10 cellular contexts compared by ENCODE assay signal in the genomic region with DNA sequence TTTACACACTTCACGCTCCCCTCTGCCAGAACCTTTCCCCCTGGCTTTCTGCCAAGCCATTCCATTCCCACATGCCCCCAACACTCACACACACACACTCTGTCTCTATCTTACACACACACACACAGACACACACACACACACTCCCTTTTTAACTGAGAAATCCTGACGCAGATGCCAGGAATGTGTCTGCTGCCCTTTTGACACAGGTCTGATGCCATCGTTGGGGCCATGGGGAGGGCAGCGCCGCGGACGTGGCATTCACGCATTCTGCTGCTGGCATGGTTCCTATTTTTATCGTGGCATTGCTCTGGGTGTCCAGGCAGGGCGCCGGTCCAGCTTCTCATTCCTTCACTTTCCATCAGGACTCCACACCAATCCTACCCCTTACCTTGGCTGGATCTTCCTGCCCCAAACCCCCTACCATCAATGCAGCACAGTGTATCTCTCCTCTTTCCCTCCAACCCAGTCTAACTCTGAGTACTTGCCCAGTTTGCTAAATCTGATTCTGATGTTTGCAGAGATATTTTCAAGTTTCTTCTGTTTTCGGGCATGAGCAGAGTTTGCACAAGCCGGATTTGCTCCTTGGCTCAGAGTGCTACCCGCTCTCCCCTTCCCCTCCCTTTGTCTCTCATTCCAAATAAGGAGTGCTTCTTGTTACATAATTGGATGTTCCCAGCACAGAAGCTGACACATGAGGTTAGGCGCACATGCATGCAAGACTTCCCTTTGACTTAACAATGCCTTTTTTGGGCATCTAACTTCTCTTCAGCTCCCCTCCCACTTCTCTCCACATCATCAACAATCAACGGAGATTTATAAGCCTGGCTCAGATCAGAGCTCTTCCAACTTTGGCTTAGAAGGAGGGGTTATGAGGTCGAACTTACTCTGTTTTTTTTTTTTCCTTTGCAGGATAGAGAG. TPM values are rescaled to one million over a fixed set of nuclear protein-coding genes. Genes with fewer than 3 reads are reported as not detected.
DNase-seq lines count a peak whose midpoint lies in the region; ATAC-seq and TF ChIP-seq lines count a peak whose summit lies in the region.
"Had no signal": no experiment of that assay in that cellular context is flagged by ENCODE, and none has a peak within 500 bp of the region (broad histone marks: within the 10 kb centered on the region; RNA-seq: fewer than 3 reads in every experiment).

No MANE protein-coding gene starts in this region.

- intact Hi-C loops in Calu3 (cut with micrococcal nuclease; ENCODE audit: unreplicated experiment) (no loop called here), heart left ventricle (cut with DNase I) (loop anchor here in 6 of 10 donors (2.0 to 10.0 kb wide), 4 partner anchors 33 to 683 kb away; no protein-coding TSS in a partner anchor)

- H3K36me3 Mint-ChIP-seq in Calu3 (ENCODE audit: insufficient read depth, unreplicated experiment) (peaks cover 23% of the 10 kb centered on the region), endodermal cell (ENCODE audit: low read depth) (peaks cover 63% of the 10 kb centered on the region)

- H3K27me3 Mint-ChIP-seq in Calu3 (ENCODE audit: unreplicated experiment) (no peaks in the 10 kb centered on the region), endodermal cell (ENCODE audit: insufficient read depth) (no peaks in the 10 kb centered on the region)

- DNase-seq in Calu3 (peak; percentile 77), adipocyte (ENCODE audit: low read depth) (no peak), heart left ventricle (peak; percentile 77 to 91 (median 83)), renal cortical epithelial cell (ENCODE audit: low read depth) (peak; percentile 85), SW 1271 (lab: John Stamatoyannopoulos, UW) (no peak), iPS-NIHi7 (ENCODE audit: extremely low spot score) (no peak), endodermal cell (no peak)
- DNase-seq: activated T-cell treated with anti-CD3 and anti-CD28 coated beads for 4 hours, natural killer cell had no signal

- H3K9ac ChIP-seq in adipocyte (ENCODE audit: low read length) (peak overlapping the region; percentile 57), endodermal cell (ENCODE audit: extremely low read depth, low read length, poor library complexity, severe bottlenecking) (no peak overlapping the region)

- H3K4me1 ChIP-seq in adipocyte (ENCODE audit: control insufficient read depth, insufficient read depth, low read length), result peaks cover 29% of the 10 kb centered on the region
- H3K4me1 ChIP-seq in heart left ventricle, result peaks cover 0 to 49% (median 20%) of the 10 kb centered on the region in 12 donors
- H3K4me1 ChIP-seq in endodermal cell (ENCODE audit: control insufficient read depth, insufficient read depth, low read length), result peaks cover 9% of the 10 kb centered on the region

- H3K9me3 Mint-ChIP-seq in Calu3 (ENCODE audit: low read depth, unreplicated experiment) (no peaks in the 10 kb centered on the region), endodermal cell (no peaks in the 10 kb centered on the region)
- H3K9me3 Mint-ChIP-seq: natural killer cell had no signal

- H3K36me3 ChIP-seq in adipocyte (ENCODE audit: control insufficient read depth, insufficient read depth, low read length, severe bottlenecking), result peaks cover 89% of the 10 kb centered on the region
- H3K36me3 ChIP-seq in heart left ventricle, result peaks cover 0 to 100% (median 86%) of the 10 kb centered on the region in 9 donors
- H3K36me3 ChIP-seq in endodermal cell (ENCODE audit: control insufficient read depth, insufficient read depth, low read length), result peaks cover 69% of the 10 kb centered on the region

- H3K27me3 ChIP-seq in adipocyte (replicated peaks; ENCODE audit: control insufficient read depth, insufficient read depth, low read length), result no peaks in the 10 kb centered on the region
- no peaks in the 10 kb centered on the region for H3K27me3 ChIP-seq in heart left ventricle
- H3K27me3 ChIP-seq in endodermal cell (ENCODE audit: control insufficient read depth, insufficient read depth, low read length, poor library complexity, severe bottlenecking), result no peaks in the 10 kb centered on the region

- TF ChIP-seq CTCF in Calu3 (IDR thresholded peaks at IDR 0.05; ENCODE audit: unreplicated experiment) (no peak), heart left ventricle (IDR thresholded peaks at IDR 0.05) (no peak), endodermal cell (conservative IDR thresholded peaks at IDR 0.05) (no peak)

- 28 to 47% (median 35%) methylated on average over 17 of the region's 17 CpGs for WGBS in heart left ventricle, 4 donors
- 85 to 91% methylated on average over 13 to 17 of the region's 17 CpGs for WGBS in endodermal cell (ENCODE audit: insufficient coverage in 1 of 2, insufficient read length in 1 of 2), 2 experiments

- no TSS peak for BruUV-seq in Calu3 (replicated peaks; lab: Mats Ljungman, UMichigan)

- H3K4me3 ChIP-seq in adipocyte (ENCODE audit: low read length) (peak overlapping the region; percentile 53), heart left ventricle (peak overlapping the region in 1 of 12 donors; percentile 19), endodermal cell (ENCODE audit: low read length) (no peak overlapping the region)

- no peak for TF ChIP-seq POLR2A in heart left ventricle (IDR thresholded peaks at IDR 0.05)

- peaks cover 28% of the 10 kb centered on the region for H3K4me1 Mint-ChIP-seq in Calu3 (ENCODE audit: low read depth, unreplicated experiment)
- peaks cover 17% of the 10 kb centered on the region for H3K4me1 Mint-ChIP-seq in endodermal cell

- CTCF ChIA-PET in Calu3 (lab: Charles Lee), result interaction anchor here (0.7 kb wide), 2 partner anchors 465 to 751 kb away, joined by 3 read pairs; no protein-coding TSS in a partner anchor

- peak overlapping the region; percentile 38 for H3K4me3 Mint-ChIP-seq in Calu3 (ENCODE audit: low read depth, unreplicated experiment)
- no peak overlapping the region for H3K4me3 Mint-ChIP-seq in endodermal cell
- H3K4me3 Mint-ChIP-seq: natural killer cell had no signal

- H3K27ac Mint-ChIP-seq in Calu3 (ENCODE audit: unreplicated experiment) (peak overlapping the region; percentile 87), endodermal cell (no peak overlapping the region)

- H3K27ac ChIP-seq in heart left ventricle (peak overlapping the region in 11 of 12 donors; percentile 61 to 96 (median 84)), endodermal cell (ENCODE audit: low read depth, low read length) (no peak overlapping the region)

- H3K9me3 ChIP-seq in adipocyte (ENCODE audit: control insufficient read depth, low read length), result no peaks in the 10 kb centered on the region
- H3K9me3 ChIP-seq in heart left ventricle, result no peaks in the 10 kb centered on the region
- no peaks in the 10 kb centered on the region for H3K9me3 ChIP-seq in endodermal cell (ENCODE audit: control insufficient read depth, low read length)

- ATAC-seq in heart left ventricle (peak; percentile 85 to 88 (median 86)), HG03460 (IDR thresholded peaks at IDR 0.05; ENCODE audit: unreplicated experiment) (no peak)
- ATAC-seq: natural killer cell had no signal

RNA-seq across cellular contexts. Expression of a gene that starts 18.8 kb away (rescaled TPM):
- total RNA-seq in Calu3 (2022) (39.8 and 40.5 TPM in 2 replicates), heart left ventricle (100 to 1,000 TPM in 1 of 9 donors, 10 to 100 TPM in 8; 35.3 to 121 (median 58.3) TPM), renal cortical epithelial cell (39.9 and 175 TPM in 2 replicates), endodermal cell (10 to 100 TPM; 32.3 to 37.5 TPM)
- polyA plus RNA-seq in heart left ventricle, result 10 to 100 TPM; 10.8 to 37.0 TPM
- 30.3 TPM for polyA plus RNA-seq in endodermal cell (2013, experiment 1 of 2)
- polyA plus RNA-seq in endodermal cell (2013, experiment 2 of 2), result 23.8 TPM

Comparison
In these comparisons a context has a peak if more than half of its experiments do, and no peak if none do; other contexts are left out.
1. DNase-seq: peak in Calu3 (single experiment), heart left ventricle (5 of 5) and renal cortical epithelial cell (single experiment); none in adipocyte (single experiment), SW 1271 (0 of 2), iPS-NIHi7 (single experiment) and endodermal cell (single experiment).